12 cellular contexts compared by ENCODE assay signal in the genomic region with DNA sequence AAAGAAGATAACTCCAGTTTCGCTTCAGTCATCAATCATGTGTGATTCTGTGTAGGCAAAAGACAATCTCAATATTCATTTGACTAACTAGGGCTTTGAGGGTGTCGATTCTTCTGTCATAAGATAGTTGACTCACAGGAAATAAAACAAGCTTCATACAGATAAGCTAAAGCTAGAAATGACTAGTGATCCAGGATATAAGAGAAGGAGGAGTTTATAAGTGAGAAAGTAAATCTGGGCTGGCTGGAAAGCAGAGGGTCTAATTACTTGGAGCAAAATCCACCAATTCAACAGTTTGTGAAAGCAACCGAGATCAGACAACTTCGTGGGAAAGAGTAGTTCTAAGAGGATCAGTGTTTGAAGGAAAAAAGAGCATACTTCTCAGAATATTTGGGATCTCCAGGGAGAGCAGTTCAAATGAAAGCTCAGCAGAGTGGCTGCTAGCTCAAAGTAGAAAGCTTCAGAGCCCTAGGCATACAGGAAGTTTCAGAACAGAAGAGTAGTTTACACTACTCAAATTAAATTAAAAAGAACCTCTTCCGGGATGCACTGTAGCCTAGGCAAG.
DNase-seq lines count a peak whose midpoint lies in the region; ATAC-seq and TF ChIP-seq lines count a peak whose summit lies in the region.
"Had no signal": no experiment of that assay in that cellular context is flagged by ENCODE, and none has a peak within 500 bp of the region (broad histone marks: within the 10 kb centered on the region; RNA-seq: fewer than 3 reads in every experiment).

No MANE protein-coding gene starts in this region.

- H3K9me3 ChIP-seq in Peyer's patch = no peaks in the 10 kb centered on the region

- H3K4me3 ChIP-seq in Peyer's patch = no peak overlapping the region

- H3K36me3 Mint-ChIP-seq in central memory CD8-positive, alpha-beta T cell (ENCODE audit: insufficient read depth) = peaks cover 2% of the 10 kb centered on the region
- no peaks in the 10 kb centered on the region for H3K36me3 Mint-ChIP-seq in nephron (ENCODE audit: low read depth)

- TF ChIP-seq CTCF in Peyer's patch (IDR thresholded peaks at IDR 0.05) = no peak
- no peak for TF ChIP-seq CTCF in nephron (IDR thresholded peaks at IDR 0.05; ENCODE audit: unreplicated experiment in 3 of 3)

- in situ Hi-C loops in KBM-7 (cut with MboI; ENCODE audit: low pct_unique_long_range_greater_than_20kb, low sequenced_read_pairs) = no loop called here

- ATAC-seq in GM18868 (IDR thresholded peaks at IDR 0.05; ENCODE audit: unreplicated experiment) (peak; percentile 75), GM21529 (IDR thresholded peaks at IDR 0.05; ENCODE audit: unreplicated experiment) (no peak)
- peak; percentile 90 for ATAC-seq in central memory CD8-positive, alpha-beta T cell (replicated peaks; ENCODE audit: extremely low read depth, poor library complexity, severe bottlenecking)

- no peaks in the 10 kb centered on the region for H3K4me1 ChIP-seq in Peyer's patch

- peak overlapping the region; percentile 63 for H3K4me3 Mint-ChIP-seq in central memory CD8-positive, alpha-beta T cell
- H3K4me3 Mint-ChIP-seq in nephron = no peak overlapping the region

- H3K27me3 ChIP-seq in Peyer's patch = no peaks in the 10 kb centered on the region

- H3K4me1 Mint-ChIP-seq in central memory CD8-positive, alpha-beta T cell = peaks cover 34% of the 10 kb centered on the region
- H3K4me1 Mint-ChIP-seq in nephron = peaks cover 20% of the 10 kb centered on the region

- no peak for TF ChIP-seq POLR2A in Peyer's patch (IDR thresholded peaks at IDR 0.05)

- H3K36me3 ChIP-seq in Peyer's patch = no peaks in the 10 kb centered on the region

- peak overlapping the region; percentile 92 for H3K27ac Mint-ChIP-seq in central memory CD8-positive, alpha-beta T cell (ENCODE audit: low read depth)
- peak overlapping the region; percentile 5 to 56 (median 48) for H3K27ac Mint-ChIP-seq in nephron

- peak overlapping the region in 3 of 4 donors; percentile 2 to 43 (median 16) for H3K27ac ChIP-seq in Peyer's patch

- DNase-seq in Peyer's patch (no peak), H4 (ENCODE audit: low spot score) (no peak), KBM-7 (no peak)
- DNase-seq in central memory CD8-positive, alpha-beta T cell (ENCODE audit: low spot score in 2 of 2) = no peak
- DNase-seq: amniotic stem cell, Karpas-422, midbrain, NCI-H526 treated with DMSO at 0.1 percent for 48 hours, substantia nigra had no signal

- no peaks in the 10 kb centered on the region for H3K9me3 Mint-ChIP-seq in central memory CD8-positive, alpha-beta T cell
- no peaks in the 10 kb centered on the region for H3K9me3 Mint-ChIP-seq in nephron

- no peaks in the 10 kb centered on the region for H3K27me3 Mint-ChIP-seq in central memory CD8-positive, alpha-beta T cell
- H3K27me3 Mint-ChIP-seq in nephron (ENCODE audit: low read depth) = no peaks in the 10 kb centered on the region
